Comparison of ENCODE assay signal across 10 cellular contexts in the genomic region with DNA sequence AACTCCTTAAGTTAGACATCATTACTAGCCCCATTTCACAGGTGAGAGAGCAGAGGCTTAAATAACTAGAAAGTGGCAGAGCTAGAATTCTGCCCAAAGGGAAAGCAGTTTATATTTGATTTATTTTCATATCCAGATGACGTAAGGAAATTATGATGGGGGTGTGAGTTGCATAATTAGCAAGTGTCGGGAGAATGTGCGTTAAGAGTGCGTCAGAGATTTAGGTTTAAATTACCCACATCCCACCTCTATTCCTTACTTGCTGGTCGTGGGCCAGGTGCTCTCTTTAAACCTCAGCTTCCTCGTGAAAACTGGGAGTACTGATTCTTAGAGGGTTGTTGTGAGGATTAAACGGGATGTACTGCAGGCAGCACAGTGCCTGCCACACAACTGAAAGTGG. TPM values are rescaled to one million over a fixed set of nuclear protein-coding genes. Genes with fewer than 3 reads are reported as not detected.
DNase-seq lines count a peak whose midpoint lies in the region; ATAC-seq, FAIRE-seq and TF ChIP-seq lines count a peak whose summit lies in the region.
"Had no signal": no experiment of that assay in that cellular context is flagged by ENCODE, and none has a peak within 500 bp of the region (broad histone marks: within the 10 kb centered on the region; RNA-seq: fewer than 3 reads in every experiment).

No MANE protein-coding gene starts in this region.

- no peak overlapping the region for H2BK12ac ChIP-seq in neuronal stem cell (ENCODE audit: low read length)

- H3K4me2 ChIP-seq in A549 (peak overlapping the region; percentile 56), OCI-LY3 (ENCODE audit: low read length) (peak overlapping the region; percentile 89), neuronal stem cell (ENCODE audit: insufficient read depth, low read length, poor library complexity, severe bottlenecking) (no peak overlapping the region)

- no peak overlapping the region for H2BK15ac ChIP-seq in neuronal stem cell (ENCODE audit: low read length)

- no peak overlapping the region for H3K4me3 Mint-ChIP-seq in activated naive CD8-positive, alpha-beta T cell treated with anti-CD3 and anti-CD28 coated beads, Interleukin-2, amount 50 U/mL, for 24 hours

- no peak overlapping the region for H3K23ac ChIP-seq in neuronal stem cell (ENCODE audit: low read depth, low read length, poor library complexity)

- no peak overlapping the region for H3K4me3 ChIP-seq in A549
- peak overlapping the region; percentile 80 for H3K4me3 ChIP-seq in OCI-LY3 (ENCODE audit: low read length)
- no peak overlapping the region for H3K4me3 ChIP-seq in epithelial cell of esophagus (ENCODE audit: low read length)
- no peak overlapping the region for H3K4me3 ChIP-seq in neuronal stem cell (ENCODE audit: low read length in 2 of 2)
- H3K4me3 ChIP-seq: testis had no signal

- TF ChIP-seq CTCF in A549 (IDR thresholded peaks at IDR 0.05) (no peak), OCI-LY3 (IDR thresholded peaks at IDR 0.05; ENCODE audit: low read depth, low read length) (no peak), epithelial cell of esophagus (IDR thresholded peaks at IDR 0.05; ENCODE audit: insufficient read depth, low read depth, low read length, missing control alignments) (no peak)

- no peaks in the 10 kb centered on the region for H3K79me2 ChIP-seq in OCI-LY3 (ENCODE audit: low read length)
- H3K79me2 ChIP-seq: parathyroid adenoma had no signal

- no peaks in the 10 kb centered on the region; the same call in 1 of the 2 replicates for H3K27me3 ChIP-seq in OCI-LY3 (ENCODE audit: low read depth, low read length)
- H3K27me3 ChIP-seq in neuronal stem cell (ENCODE audit: control insufficient read depth in 3 of 3, insufficient read depth in 3 of 3, low read depth in 1 of 3, low read length in 3 of 3), result no peaks in the 10 kb centered on the region
- H3K27me3 ChIP-seq: testis had no signal

- H3K4me1 ChIP-seq in A549, result peaks cover 22% of the 10 kb centered on the region
- H3K4me1 ChIP-seq in OCI-LY3 (ENCODE audit: low read length), result peaks cover 21% of the 10 kb centered on the region; the same call in 1 of the 2 replicates
- peaks cover 19 to 24% of the 10 kb centered on the region in 2 donors for H3K4me1 ChIP-seq in neuronal stem cell (ENCODE audit: control insufficient read depth in 2 of 2, insufficient read depth in 1 of 2, low read depth in 1 of 2, low read length in 2 of 2)

- no peak for TF ChIP-seq POLR2A in A549 (IDR thresholded peaks at IDR 0.05; ENCODE audit: low read length)

- FAIRE-seq in A549 (lab: Jason Lieb, UNC), result no peak

- no peak overlapping the region for H3K27ac Mint-ChIP-seq in activated naive CD8-positive, alpha-beta T cell treated with anti-CD3 and anti-CD28 coated beads, Interleukin-2, amount 50 U/mL, for 24 hours

- H3K4ac ChIP-seq in neuronal stem cell (ENCODE audit: low read length), result no peak overlapping the region

- no peaks in the 10 kb centered on the region for H4K20me1 ChIP-seq in OCI-LY3 (ENCODE audit: insufficient read depth, low read length)

- H3K27ac ChIP-seq in A549 (peak overlapping the region in 1 of 2 experiments; percentile 74; a peak in 3 of 6 replicates), OCI-LY3 (ENCODE audit: low read length) (no peak overlapping the region), neuronal stem cell (replicated peaks; ENCODE audit: low read length) (peak overlapping the region; percentile 23)

- CTCF ChIA-PET in A549 (lab: Yijun Ruan, JAX), result interaction anchor here (0.6 to 11.1 kb wide), 26 partner anchors 10 to 377 kb away, joined by 3 to 220 read pairs (median 6); partner anchors contain the start of gene FSTL1

- H3K27me3 Mint-ChIP-seq in activated naive CD8-positive, alpha-beta T cell treated with anti-CD3 and anti-CD28 coated beads, Interleukin-2, amount 50 U/mL, for 24 hours, result no peaks in the 10 kb centered on the region

- H4K8ac ChIP-seq in neuronal stem cell (ENCODE audit: low read depth, low read length), result no peak overlapping the region

- 66% methylated on average over 7 of the region's 7 CpGs for WGBS in A549 (ENCODE audit: missing lambda C conversion rate)
- 100% methylated on average over 1 to 2 of the region's 7 CpGs for WGBS in neuronal stem cell (ENCODE audit: extremely low coverage in 2 of 2, insufficient read length in 2 of 2, insufficient replicate concordance in 1 of 2), 2 donors

- no peak overlapping the region for H2BK120ac ChIP-seq in neuronal stem cell (ENCODE audit: low read depth, low read length)

- no peak overlapping the region for H3K18ac ChIP-seq in neuronal stem cell (ENCODE audit: low read length)

- no peaks in the 10 kb centered on the region for H3K36me3 Mint-ChIP-seq in activated naive CD8-positive, alpha-beta T cell treated with anti-CD3 and anti-CD28 coated beads, Interleukin-2, amount 50 U/mL, for 24 hours (ENCODE audit: low read depth)

- TF ChIP-seq RAD21 in A549 (conservative IDR thresholded peaks at IDR 0.05 in 1 of 2, IDR thresholded peaks at IDR 0.05 in 1 of 2), result no peak

- peaks cover 10% of the 10 kb centered on the region for H3K4me1 Mint-ChIP-seq in activated naive CD8-positive, alpha-beta T cell treated with anti-CD3 and anti-CD28 coated beads, Interleukin-2, amount 50 U/mL, for 24 hours

- no peak overlapping the region for H2BK5ac ChIP-seq in neuronal stem cell (ENCODE audit: low read length)

- no peak for DNase-seq in A549 (ENCODE audit: low read depth in 1 of 2, low spot score in 1 of 2)
- peak; percentile 19 for DNase-seq in epithelial cell of esophagus (ENCODE audit: low read depth)
- no peak for DNase-seq in neuronal stem cell (ENCODE audit: low spot score)
- DNase-seq in HCEC 1CT, result no peak
- DNase-seq in effector CD4-positive, alpha-beta T cell, result no peak
- no peak for DNase-seq in activated naive CD8-positive, alpha-beta T cell treated with anti-CD3 and anti-CD28 coated beads, Interleukin-2, amount 50 U/mL, for 24 hours
- DNase-seq in DMS153 treated with DMSO at 0.1 percent for 48 hours (lab: John Stamatoyannopoulos, UW; ENCODE audit: unreplicated experiment), result no peak

- peak overlapping the region; percentile 50 for H3K9ac ChIP-seq in OCI-LY3 (ENCODE audit: low read length)
- no peak overlapping the region for H3K9ac ChIP-seq in neuronal stem cell (ENCODE audit: low read depth, low read length, poor library complexity)
- H3K9ac ChIP-seq: parathyroid adenoma had no signal

- H2AFZ ChIP-seq in OCI-LY3 (ENCODE audit: low read depth, low read length), result peak overlapping the region; percentile 99
- H2AFZ ChIP-seq in neuronal stem cell (ENCODE audit: low read length), result peak overlapping the region; percentile 48

- no peaks in the 10 kb centered on the region for H3K9me3 Mint-ChIP-seq in activated naive CD8-positive, alpha-beta T cell treated with anti-CD3 and anti-CD28 coated beads, Interleukin-2, amount 50 U/mL, for 24 hours

- no peak overlapping the region for H4K91ac ChIP-seq in neuronal stem cell (ENCODE audit: low read depth, low read length, poor library complexity)

- no peak overlapping the region for H2AK5ac ChIP-seq in neuronal stem cell (ENCODE audit: low read depth, low read length)

- TF ChIP-seq EP300 in A549 (IDR thresholded peaks at IDR 0.05), result no peak

- H3K36me3 ChIP-seq in OCI-LY3 (replicated peaks; ENCODE audit: low read depth, low read length) (no peaks in the 10 kb centered on the region), neuronal stem cell (replicated peaks in 1 of 2; ENCODE audit: control insufficient read depth in 2 of 2, insufficient read depth in 2 of 2, low read length in 2 of 2) (peaks cover 4 to 12% of the 10 kb centered on the region in 2 donors)

- ATAC-seq in A549, result no peak
- no peak for ATAC-seq in activated naive CD8-positive, alpha-beta T cell treated with anti-CD3 and anti-CD28 coated beads, Interleukin-2, amount 50 U/mL, for 24 hours

- POLR2A ChIA-PET in A549 (lab: Yijun Ruan, JAX), result interaction anchor here (1.0 to 3.3 kb wide), 5 partner anchors 17 to 323 kb away, joined by 3 to 35 read pairs (median 10); partner anchors contain the start of gene LRRC58

- no peaks in the 10 kb centered on the region for H3K9me3 ChIP-seq in A549
- H3K9me3 ChIP-seq in OCI-LY3 (ENCODE audit: insufficient read depth, low read length), result no peaks in the 10 kb centered on the region
- no peaks in the 10 kb centered on the region for H3K9me3 ChIP-seq in neuronal stem cell (replicated peaks in 1 of 2; ENCODE audit: control insufficient read depth in 2 of 2, insufficient read depth in 1 of 2, low read depth in 1 of 2, low read length in 2 of 2)
- H3K9me3 ChIP-seq: testis had no signal

- H3K14ac ChIP-seq in neuronal stem cell (ENCODE audit: low read length), result no peak overlapping the region

- no peaks in the 10 kb centered on the region for H3K79me1 ChIP-seq in neuronal stem cell (ENCODE audit: low read depth, low read length)

TF ChIP-seq in A549, 52 proteins besides CTCF, POLR2A, EP300 and RAD21 (continues in another document):
- TF ChIP-seq PBX3 (IDR thresholded peaks at IDR 0.05) (no peak), HOXA7 (CRISPR knock-in tag; IDR thresholded peaks at IDR 0.05) (no peak), HEYL (CRISPR knock-in tag; IDR thresholded peaks at IDR 0.05) (no peak), ZC3H11A (IDR thresholded peaks at IDR 0.05) (no peak), E2F6 (IDR thresholded peaks at IDR 0.05; ENCODE audit: borderline replicate concordance, low read depth) (no peak), NPAS2 (CRISPR knock-in tag; IDR thresholded peaks at IDR 0.05; ENCODE audit: borderline replicate concordance) (no peak), SREBF2 (IDR thresholded peaks at IDR 0.05) (no peak), PHF8 (IDR thresholded peaks at IDR 0.05; ENCODE audit: borderline replicate concordance, low read depth) (no peak)

RNA-seq across cellular contexts. Expression of gene FSTL1, which starts 32.3 kb away (rescaled TPM):
- polyA plus RNA-seq in A549 (2011; rRNA removed), result 57.7 and 84.7 TPM in 2 replicates
- polyA plus RNA-seq in A549 (2012; cell fraction: cytosol; rRNA removed), result 33.0 and 40.2 TPM in 2 replicates
- polyA plus RNA-seq in A549 (2012; cell fraction: nucleus; rRNA removed), result 37.2 and 50.3 TPM in 2 replicates
- polyA plus RNA-seq in A549 (2017; fragmentation: RNase III; extraction: RNeasy Plus Mini Kit Qiagen cat#74134 plus additional on column Dnase treatment), result 115 to 119 TPM (median 118 TPM) in 3 replicates
- polyA minus RNA-seq in A549 (2011; rRNA and poly(A)+ RNA removed), result 63.4 and 78.2 TPM in 2 replicates
- 246 TPM for polyA plus RNA-seq in neuronal stem cell (2013, experiment 1 of 2)
- polyA plus RNA-seq in neuronal stem cell (2013, experiment 2 of 2), result 254 TPM
